In genomic region chr6:7557652-7558051, GRCh38 we compare ENCODE assay signal across 21 cellular contexts. TPM values are rescaled to one million over a fixed set of nuclear protein-coding genes. Genes with fewer than 3 reads are reported as not detected.
"Had no signal": no experiment of that assay in that cellular context is flagged by ENCODE, and none has a peak within 500 bp of the region (broad histone marks: within the 10 kb centered on the region; RNA-seq: fewer than 3 reads in every experiment).

No MANE protein-coding gene starts in this region.

- H3K4me1 ChIP-seq: spleen, tibial artery, upper lobe of right lung had no signal

- H3K9me3 ChIP-seq: heart left ventricle, right atrium auricular region, spleen, tibial artery, upper lobe of right lung, vagina had no signal

- H3K4me3 ChIP-seq: dorsolateral prefrontal cortex, heart left ventricle, right atrium auricular region, spleen, tibial artery, upper lobe of right lung, vagina had no signal

- DNase-seq: cortex of kidney; dorsolateral prefrontal cortex; effector CD8-positive, alpha-beta T cell; heart left ventricle; hypothalamus; kidney glomerular epithelial cell; mammary epithelial cell; naive thymus-derived CD4-positive, alpha-beta T cell; nephron progenitor cell; spleen; stimulated activated CD4-positive, alpha-beta T cell treated with anti-CD3 and anti-CD28 coated beads, Interleukin-15, amount 100 ng/mL, for 24 hours; stimulated activated CD4-positive, alpha-beta T cell treated with anti-CD3 and anti-CD28 coated beads, Interleukin-1b, Interleukin-23, amount 100 ng/mL, for 48 hours; stimulated activated CD4-positive, alpha-beta T cell treated with anti-CD3 and anti-CD28 coated beads, Interleukin-4, amount 100 ng/mL, for 24 hours; tibial artery; upper lobe of right lung had no signal

- H3K27me3 ChIP-seq: right atrium auricular region, vagina had no signal

- H3K27ac ChIP-seq: dorsolateral prefrontal cortex, parathyroid adenoma, right atrium auricular region, spleen, tibial artery, upper lobe of right lung, vagina had no signal

- ATAC-seq: esophagus mucosa; heart left ventricle; naive thymus-derived CD4-positive, alpha-beta T cell; stimulated activated memory B cell treated with anti-CD40 and anti-IgM and Interleukin-4, amounts not matched to agents 10 μg/mL and 1 μg/mL and 100 μg/mL, for 72 hours; upper lobe of right lung had no signal

- H3K36me3 ChIP-seq: upper lobe of right lung had no signal

- H2AFZ ChIP-seq: parathyroid adenoma had no signal

RNA-seq across cellular contexts. Expression of gene DSP, which starts 16.2 kb away (rescaled TPM):
- total RNA-seq: fibroblast of lung had no signal
